ENCODE assay signal across 23 cellular contexts in genomic region chr1:109817881-109818280, GRCh38. TPM values are rescaled to one million over a fixed set of nuclear protein-coding genes. Genes with fewer than 3 reads are reported as not detected.
"Had no signal": no experiment of that assay in that cellular context is flagged by ENCODE, and none has a peak within 500 bp of the region (broad histone marks: within the 10 kb centered on the region; RNA-seq: fewer than 3 reads in every experiment).

No MANE protein-coding gene starts in this region.

- H3K4me3 ChIP-seq: esophagus squamous epithelium, hepatocyte, prostate gland, thyroid gland had no signal

- H3K36me3 ChIP-seq: esophagus squamous epithelium, prostate gland, thyroid gland had no signal

- H3K27me3 Mint-ChIP-seq: activated CD8-positive, alpha-beta T cell treated with anti-CD3 and anti-CD28 coated beads for 36 hours; activated naive CD8-positive, alpha-beta T cell had no signal

- H2AFZ ChIP-seq: hepatocyte had no signal

- H3K79me2 ChIP-seq: hepatocyte had no signal

- H3K9me3 Mint-ChIP-seq: activated T-cell treated with anti-CD3 and anti-CD28 coated beads, Interleukin-2, amount 50 U/mL, for 4 hours had no signal

- H3K4me3 Mint-ChIP-seq: activated CD8-positive, alpha-beta T cell treated with anti-CD3 and anti-CD28 coated beads for 36 hours; activated naive CD8-positive, alpha-beta T cell; activated T-cell treated with anti-CD3 and anti-CD28 coated beads, Interleukin-2, amount 50 U/mL, for 4 hours; brain had no signal

- ATAC-seq: activated CD8-positive, alpha-beta T cell treated with anti-CD3 and anti-CD28 coated beads for 36 hours; activated T-cell treated with anti-CD3 and anti-CD28 coated beads, Interleukin-2, amount 50 U/mL, for 4 hours; naive thymus-derived CD4-positive, alpha-beta T cell had no signal

- DNase-seq: activated CD4-positive, alpha-beta T cell treated with anti-CD3 and anti-CD28 coated beads for 48 hours; activated CD8-positive, alpha-beta T cell treated with anti-CD3 and anti-CD28 coated beads for 36 hours; activated effector memory CD4-positive, alpha-beta T cell treated with Interleukin-2 at 50 U/mL for 16 hours; activated T-cell treated with anti-CD3 and anti-CD28 coated beads, Interleukin-2, amount 50 U/mL, for 4 hours; central memory CD4-positive, alpha-beta T cell; cortex of kidney; effector CD4-positive, alpha-beta T cell; esophagus squamous epithelium; mammary epithelial cell; naive thymus-derived CD4-positive, alpha-beta T cell; occipital lobe; stimulated activated CD4-positive, alpha-beta T cell treated with anti-CD3 and anti-CD28 coated beads, Interleukin-12 subunit alpha, Interleukin-12 subunit beta, amount 100 ng/mL, for 4 hours; stimulated activated CD4-positive, alpha-beta T cell treated with anti-CD3 and anti-CD28 coated beads, Interleukin-2, amount 100 ng/mL, for 24 hours; thyroid gland had no signal

- H3K27me3 ChIP-seq: esophagus squamous epithelium, hepatocyte, thyroid gland had no signal

- H3K9me3 ChIP-seq: prostate gland, thyroid gland had no signal

- H3K4me1 ChIP-seq: prostate gland had no signal

- H3K27ac ChIP-seq: esophagus squamous epithelium, hepatocyte, prostate gland, thyroid gland had no signal

- H3K4me2 ChIP-seq: hepatocyte had no signal

- H3K27ac Mint-ChIP-seq: activated CD8-positive, alpha-beta T cell treated with anti-CD3 and anti-CD28 coated beads for 36 hours; activated naive CD8-positive, alpha-beta T cell had no signal

RNA-seq across cellular contexts. Expression of gene EPS8L3, which starts 54.2 kb away (rescaled TPM):
- total RNA-seq: activated CD8-positive, alpha-beta T cell treated with anti-CD3 and anti-CD28 coated beads for 36 hours; activated T-cell treated with anti-CD3 and anti-CD28 coated beads, Interleukin-2, amount 50 U/mL, for 4 hours; endothelial cell of umbilical vein; fibroblast of villous mesenchyme; glomerular endothelial cell; mammary epithelial cell; mononuclear cell; naive thymus-derived CD4-positive, alpha-beta T cell; occipital lobe; T-helper 1 cell treated with Interleukin-12 subunit alpha and Interleukin-12 subunit beta and Interleukin-4 antibody, amounts not matched to agents 30 ng/mL and 1 ng/mL, for 36 hours; thyroid gland had no signal
- polyA plus RNA-seq: endothelial cell of umbilical vein; mammary epithelial cell; naive thymus-derived CD4-positive, alpha-beta T cell had no signal
